In genomic region chr7:85928500-85928899, GRCh38 we compare ENCODE assay signal across 20 cellular contexts.
"Had no signal": no experiment of that assay in that cellular context is flagged by ENCODE, and none has a peak within 500 bp of the region (broad histone marks: within the 10 kb centered on the region; RNA-seq: fewer than 3 reads in every experiment).

No MANE protein-coding gene starts in this region.

- H3K36me3 Mint-ChIP-seq: activated naive CD8-positive, alpha-beta T cell had no signal

- ATAC-seq: activated CD8-positive, alpha-beta T cell treated with anti-CD3 and anti-CD28 coated beads for 36 hours; activated T-cell treated with anti-CD3 and anti-CD28 coated beads, Interleukin-2, amount 50 U/mL, for 72 hours had no signal

- H3K36me3 ChIP-seq: left ventricle myocardium inferior, right atrium auricular region, spleen, tibial nerve had no signal

- H3K27me3 ChIP-seq: right atrium auricular region, spleen, tibial nerve had no signal

- H3K4me1 Mint-ChIP-seq: activated CD4-positive, alpha-beta T cell treated with anti-CD3 and anti-CD28 coated beads, Interleukin-2, amount 10 ng/mL, durations not matched to agents 7 days and 5 days; central memory CD8-positive, alpha-beta T cell had no signal

- DNase-seq: activated CD4-positive, alpha-beta T cell treated with anti-CD3 and anti-CD28 coated beads for 1 hour; activated CD4-positive, alpha-beta T cell treated with anti-CD3 and anti-CD28 coated beads, Interleukin-2, amount 10 ng/mL, durations not matched to agents 7 days and 5 days; activated CD8-positive, alpha-beta T cell treated with anti-CD3 and anti-CD28 coated beads for 36 hours; activated naive CD4-positive, alpha-beta T cell treated with Interleukin-2 at 50 U/mL for 16 hours; activated T-cell treated with anti-CD3 and anti-CD28 coated beads for 4 hours; activated T-cell treated with anti-CD3 and anti-CD28 coated beads, Interleukin-2, amount 50 U/mL, for 72 hours; dermis blood vessel endothelial cell; effector CD4-positive, alpha-beta T cell; left ventricle myocardium inferior; spleen; stimulated activated naive CD4-positive, alpha-beta T cell; SW 1271; T1000 had no signal

- H3K27ac Mint-ChIP-seq: activated CD4-positive, alpha-beta T cell treated with anti-CD3 and anti-CD28 coated beads, Interleukin-2, amount 10 ng/mL, durations not matched to agents 7 days and 5 days; activated CD8-positive, alpha-beta T cell treated with anti-CD3 and anti-CD28 coated beads for 36 hours; activated naive CD8-positive, alpha-beta T cell; activated T-cell treated with anti-CD3 and anti-CD28 coated beads, Interleukin-2, amount 50 U/mL, for 72 hours; T-helper 1 cell treated with Interleukin-12 subunit alpha and Interleukin-12 subunit beta and Interleukin-4 antibody, amounts not matched to agents 30 μg/mL and 1 μg/mL, for 36 hours had no signal

- H3K4me3 ChIP-seq: left ventricle myocardium inferior, lung, right atrium auricular region, spleen, tibial nerve had no signal

- H3K4me3 Mint-ChIP-seq: activated CD4-positive, alpha-beta T cell treated with anti-CD3 and anti-CD28 coated beads, Interleukin-2, amount 10 ng/mL, durations not matched to agents 7 days and 5 days; activated CD8-positive, alpha-beta T cell treated with anti-CD3 and anti-CD28 coated beads for 36 hours; activated naive CD8-positive, alpha-beta T cell; activated T-cell treated with anti-CD3 and anti-CD28 coated beads, Interleukin-2, amount 50 U/mL, for 72 hours; central memory CD8-positive, alpha-beta T cell; neural crest cell; T-helper 1 cell treated with Interleukin-12 subunit alpha and Interleukin-12 subunit beta and Interleukin-4 antibody, amounts not matched to agents 30 μg/mL and 1 μg/mL, for 36 hours had no signal

- H3K27me3 Mint-ChIP-seq: activated CD4-positive, alpha-beta T cell treated with anti-CD3 and anti-CD28 coated beads, Interleukin-2, amount 10 ng/mL, durations not matched to agents 7 days and 5 days; activated CD8-positive, alpha-beta T cell treated with anti-CD3 and anti-CD28 coated beads for 36 hours; activated naive CD8-positive, alpha-beta T cell; central memory CD8-positive, alpha-beta T cell had no signal
